ENCODE assay signal across 17 cellular contexts in genomic region chr12:109737631-109738030, GRCh38. TPM values are rescaled to one million over a fixed set of nuclear protein-coding genes. Genes with fewer than 3 reads are reported as not detected.
A peak's percentile ranks its signal among the peaks of the same experiment; 100 is the strongest.
DNase-seq lines count a peak whose midpoint lies in the region; ATAC-seq, FAIRE-seq and TF ChIP-seq lines count a peak whose summit lies in the region.
"Had no signal": no experiment of that assay in that cellular context is flagged by ENCODE, and none has a peak within 500 bp of the region (broad histone marks: within the 10 kb centered on the region; RNA-seq: fewer than 3 reads in every experiment).

No MANE protein-coding gene starts in this region.

- no peaks in the 10 kb centered on the region for H3K9me2 ChIP-seq in MM.1S (replicated peaks; ENCODE audit: insufficient read depth, low read length)

- H3K36me3 ChIP-seq in body of pancreas (replicated peaks in 1 of 2; ENCODE audit: insufficient read depth in 1 of 2, low read depth in 2 of 2) (no peaks in the 10 kb centered on the region), HepG2 (replicated peaks in 1 of 2; ENCODE audit: control insufficient read depth in 1 of 2, insufficient read depth in 2 of 2, low read length in 2 of 2) (no peaks in the 10 kb centered on the region; a peak in 1 of 5 replicates), aorta (ENCODE audit: control insufficient read depth in 1 of 2, insufficient read depth in 2 of 2, low read length in 1 of 2) (no peaks in the 10 kb centered on the region), MM.1S (replicated peaks; ENCODE audit: insufficient read depth, low read length) (no peaks in the 10 kb centered on the region)
- H3K36me3 ChIP-seq: gastrocnemius medialis had no signal

- no peak overlapping the region for H3K4me3 ChIP-seq in body of pancreas
- H3K4me3 ChIP-seq in HepG2 (replicated peaks in 1 of 3; ENCODE audit: insufficient read depth in 1 of 3, low read depth in 2 of 3, low read length in 3 of 3), result peak overlapping the region in 1 of 3 experiments; percentile 38; a peak in 3 of 6 replicates
- H3K4me3 ChIP-seq in aorta (ENCODE audit: low read length in 2 of 2), result no peak overlapping the region
- no peak overlapping the region for H3K4me3 ChIP-seq in MM.1S (ENCODE audit: low read length)
- H3K4me3 ChIP-seq: gastrocnemius medialis, SK-N-MC had no signal

- H3K4me1 ChIP-seq in body of pancreas, result peaks cover 69% of the 10 kb centered on the region
- H3K4me1 ChIP-seq in HepG2 (ENCODE audit: insufficient read depth, low read length), result peaks cover 90% of the 10 kb centered on the region
- H3K4me1 ChIP-seq in aorta (ENCODE audit: control insufficient read depth in 1 of 2, insufficient read depth in 2 of 2, low read length in 2 of 2), result no peaks in the 10 kb centered on the region
- H3K4me1 ChIP-seq in MM.1S (ENCODE audit: low read length), result no peaks in the 10 kb centered on the region
- H3K4me1 ChIP-seq: gastrocnemius medialis had no signal

- H2AFZ ChIP-seq in HepG2 (ENCODE audit: low read length) (no peak overlapping the region), MM.1S (ENCODE audit: low read length) (no peak overlapping the region)

- peak; percentile 15 for DNase-seq in Right ventricle myocardium superior
- no peak for DNase-seq in left cardiac atrium
- peak; percentile 11 to 30 (median 27) for DNase-seq in body of pancreas
- DNase-seq in HepG2 (ENCODE audit: low spot score), result peak; percentile 70
- peak; percentile 2 to 36 for DNase-seq in aorta
- DNase-seq in GM13976 (ENCODE audit: low spot score), result no peak
- DNase-seq in NCI-H2081 treated with DMSO at 0.1 percent for 48 hours (lab: John Stamatoyannopoulos, UW), result no peak
- no peak for DNase-seq in MM.1S
- DNase-seq: activated CD4-positive, alpha-beta T cell treated with anti-CD3 and anti-CD28 coated beads, Interleukin-2, amount 50 U/mL, for 48 hours; activated T-cell treated with anti-CD3 and anti-CD28 coated beads, Interleukin-2, amount 50 U/mL, for 48 hours; amniotic stem cell; gastrocnemius medialis; NCI-H1105; NCI-H446; stimulated activated naive B cell treated with anti-CD40 and anti-IgM and Interleukin-4, amounts not matched to agents 10 μg/mL and 1 μg/mL and 100 μg/mL, for 72 hours had no signal

- H4K20me1 ChIP-seq in HepG2 (ENCODE audit: insufficient read depth, low read length) (no peaks in the 10 kb centered on the region), MM.1S (ENCODE audit: insufficient read depth, low read length) (no peaks in the 10 kb centered on the region)

- in situ Hi-C loops in HepG2 (cut with HindIII; ENCODE audit: extremely low pct_ligation_motif_present, low pct_unique_long_range_greater_than_20kb) (no loop called here), GM13976 (cut with MboI; ENCODE audit: low sequenced_read_pairs, unreplicated experiment) (no loop called here)

- TF ChIP-seq EP300 in HepG2 (IDR thresholded peaks at IDR 0.05; ENCODE audit: low read depth in 2 of 2, low read length in 2 of 2), result peak in 1 of 2 experiments; percentile 65; a peak in 1 of 4 replicates
- TF ChIP-seq EP300 in HepG2 (CRISPR knock-in tag; IDR thresholded peaks at IDR 0.05; ENCODE audit: borderline replicate concordance), result no peak

- TF ChIP-seq POLR2A in body of pancreas (IDR thresholded peaks at IDR 0.05) (no peak), HepG2 (IDR thresholded peaks at IDR 0.05; ENCODE audit: insufficient read depth in 1 of 2, low read depth in 2 of 2, low read length in 2 of 2) (0 out of 4 replicates have a peak, but pooled peaks of 1 of the 2 experiments have one; percentile 10)

- POLR2A ChIA-PET in HepG2 (lab: Yijun Ruan, JAX), result interaction anchor here (0.7 to 3.1 kb wide), 8 partner anchors 10 to 164 kb away, joined by 3 to 21 read pairs (median 4); partner anchors contain the start of genes FAM222A and MVK

- no peak for ATAC-seq in Right ventricle myocardium superior (ENCODE audit: poor library complexity)
- ATAC-seq in left cardiac atrium, result no peak
- peak; percentile 39 for ATAC-seq in body of pancreas
- ATAC-seq in HepG2, result peak; percentile 55
- no peak for ATAC-seq in aorta (ENCODE audit: low FRiP score)
- ATAC-seq: gastrocnemius medialis; stimulated activated naive B cell treated with anti-CD40 and anti-IgM and Interleukin-4, amounts not matched to agents 10 μg/mL and 1 μg/mL and 100 μg/mL, for 72 hours had no signal

- CTCF ChIA-PET in HepG2 (lab: Yijun Ruan, JAX; ENCODE audit: low intra/inter-chr PET ratio, low total read pairs), result no interaction called here

- H3K27me3 ChIP-seq in body of pancreas (no peaks in the 10 kb centered on the region), HepG2 (ENCODE audit: control insufficient read depth in 1 of 2, insufficient read depth in 2 of 2, low read length in 2 of 2) (no peaks in the 10 kb centered on the region), aorta (ENCODE audit: control insufficient read depth in 1 of 2, insufficient read depth in 2 of 2, low read length in 1 of 2) (no peaks in the 10 kb centered on the region), MM.1S (replicated peaks; ENCODE audit: insufficient read depth, low read length) (no peaks in the 10 kb centered on the region)
- H3K27me3 ChIP-seq: gastrocnemius medialis had no signal

- TF ChIP-seq RAD21 in HepG2 (CRISPR knock-in tag; IDR thresholded peaks at IDR 0.05), result no peak

- peak overlapping the region; percentile 41; the same call in 1 of the 2 replicates for H3K9ac ChIP-seq in HepG2 (ENCODE audit: insufficient read depth, low read depth, low read length)
- no peak overlapping the region for H3K9ac ChIP-seq in MM.1S (ENCODE audit: low read length)

- WGBS in body of pancreas, 2 donors, result 28 to 34% methylated on average over 7 of the region's 7 CpGs
- 2% methylated on average over 7 of the region's 7 CpGs for WGBS in HepG2 (ENCODE audit: low lambda C conversion rate)
- 59 to 64% methylated on average over 7 of the region's 7 CpGs for WGBS in aorta, 2 donors

- FAIRE-seq in HepG2 (lab: Jason Lieb, UNC), result peak; percentile 88
- FAIRE-seq: endothelial cell of umbilical vein had no signal

- TF ChIP-seq CTCF in body of pancreas (IDR thresholded peaks at IDR 0.05), result no peak
- no peak for TF ChIP-seq CTCF in HepG2 (CRISPR knock-in tag; IDR thresholded peaks at IDR 0.05)
- TF ChIP-seq CTCF in GM13976 (IDR thresholded peaks at IDR 0.05; ENCODE audit: borderline replicate concordance, control extremely low read depth, extremely low read depth, insufficient read depth, missing control alignments), result no peak
- no peak for TF ChIP-seq CTCF in MM.1S (IDR thresholded peaks at IDR 0.05; ENCODE audit: low read length)

- no TSS peak for BruUV-seq in HepG2 (replicated peaks; lab: Mats Ljungman, UMichigan)

- H3K27ac ChIP-seq in body of pancreas (peak overlapping the region in 3 of 4 donors; percentile 65 to 70 (median 67)), HepG2 (ENCODE audit: extremely low read length, insufficient read depth, low read length) (peak overlapping the region; percentile 67), aorta (ENCODE audit: low read depth in 1 of 2, low read length in 2 of 2) (no peak overlapping the region), MM.1S (ENCODE audit: low read length) (no peak overlapping the region)
- H3K27ac ChIP-seq: gastrocnemius medialis, SK-N-MC had no signal

- no peaks in the 10 kb centered on the region for H3F3A ChIP-seq in MM.1S (ENCODE audit: insufficient read depth, low read length)

- H3K9me3 ChIP-seq in body of pancreas (no peaks in the 10 kb centered on the region), HepG2 (ENCODE audit: low read length) (no peaks in the 10 kb centered on the region), aorta (ENCODE audit: control insufficient read depth, low read length) (no peaks in the 10 kb centered on the region), MM.1S (replicated peaks; ENCODE audit: insufficient read depth, low read length) (no peaks in the 10 kb centered on the region)
- H3K9me3 ChIP-seq: gastrocnemius medialis had no signal

- H3K4me2 ChIP-seq in HepG2 (ENCODE audit: low read depth, low read length), result peak overlapping the region; percentile 74
- no peak overlapping the region for H3K4me2 ChIP-seq in MM.1S (ENCODE audit: low read depth, low read length)

- intact Hi-C loops in Right ventricle myocardium superior (cut with DNase I) (no loop called here), left cardiac atrium (cut with DNase I) (no loop called here), body of pancreas (cut with DNase I) (no loop called here), HepG2 (cut with micrococcal nuclease; ENCODE audit: unreplicated experiment) (no loop called here), aorta (cut with DNase I) (no loop called here)

- H3K79me2 ChIP-seq in HepG2 (ENCODE audit: insufficient read depth, low read length), result peaks cover 10% of the 10 kb centered on the region
- no peaks in the 10 kb centered on the region for H3K79me2 ChIP-seq in MM.1S (ENCODE audit: low read length)

TF ChIP-seq in HepG2, 621 proteins besides CTCF, POLR2A, EP300 and RAD21 (continues in another document):
- no peak for TF ChIP-seq TOPORS (CRISPR knock-in tag; IDR thresholded peaks at IDR 0.05)
- no peak for TF ChIP-seq TEAD3 (CRISPR knock-in tag; optimal IDR thresholded peaks at IDR 0.05; ENCODE audit: borderline replicate concordance)

RNA-seq across cellular contexts. Expression of gene FAM222A, which starts 24.0 kb away (rescaled TPM):
- total RNA-seq in Right ventricle myocardium superior (25.0 TPM), left cardiac atrium (10 to 100 TPM; 14.5 to 21.8 TPM), body of pancreas (10 to 100 TPM in 1 of 2 donors, 1 to 10 TPM in 1; 8.0 to 16.2 TPM), HepG2 (2016; rRNA removed; fragmentation: Illumina TruSeq; extraction: Trizol) (7.2 and 9.6 TPM in 2 replicates), aorta (under 1 TPM; 0.48 to 0.52 TPM)
- 1.9 and 2.5 TPM in 2 replicates for total RNA-seq in HepG2 (2016; cell fraction: cytosol; rRNA removed; fragmentation: Illumina TruSeq; extraction: Trizol; ENCODE audit: low read depth)
- total RNA-seq in HepG2 (2016; cell fraction: insoluble cytoplasmic fraction; rRNA removed; fragmentation: Illumina TruSeq; extraction: Trizol), result 5.6 and 8.3 TPM in 2 replicates
- total RNA-seq in HepG2 (2016; cell fraction: membrane; rRNA removed; fragmentation: Illumina TruSeq; extraction: Trizol), result 7.5 TPM in 2 replicates
- 7.0 and 7.5 TPM in 2 replicates for total RNA-seq in HepG2 (2016; cell fraction: nucleus; rRNA removed; fragmentation: Illumina TruSeq; extraction: Trizol)
- polyA plus RNA-seq in HepG2 (2011; rRNA removed) (2.7 and 3.7 TPM in 2 replicates), aorta (under 1 TPM; 0.25 to 0.28 TPM)
- 2.0 and 3.0 TPM in 2 replicates for polyA plus RNA-seq in HepG2 (2011; cell fraction: cytosol; rRNA removed)
- polyA plus RNA-seq in HepG2 (2011; cell fraction: nucleus; rRNA removed), result 3.8 and 4.7 TPM in 2 replicates
- 2.5 and 2.9 TPM in 2 replicates for polyA plus RNA-seq in HepG2 (2012)
- 2.5 and 2.6 TPM in 2 replicates for polyA plus RNA-seq in HepG2 (2016; cell fraction: cytosol; fragmentation: Illumina TruSeq; extraction: Trizol; ENCODE audit: low read depth)
- polyA plus RNA-seq in HepG2 (2016; cell fraction: insoluble cytoplasmic fraction; fragmentation: Illumina TruSeq; extraction: Trizol; ENCODE audit: low read depth), result 9.4 and 11.8 TPM in 2 replicates
- 8.4 and 9.5 TPM in 2 replicates for polyA plus RNA-seq in HepG2 (2016; cell fraction: membrane; fragmentation: Illumina TruSeq; extraction: Trizol; ENCODE audit: low read depth)
- 9.3 and 9.9 TPM in 2 replicates for polyA plus RNA-seq in HepG2 (2016; cell fraction: nucleus; fragmentation: Illumina TruSeq; extraction: Trizol; ENCODE audit: insufficient read depth, low read depth)
- polyA minus RNA-seq in HepG2 (2011; rRNA and poly(A)+ RNA removed; ENCODE audit: low replicate concordance), result 2.9 and 8.9 TPM in 2 replicates
- polyA minus RNA-seq in HepG2 (2011; cell fraction: cytosol; rRNA and poly(A)+ RNA removed), result 3.6 and 4.0 TPM in 2 replicates
- polyA minus RNA-seq in HepG2 (2011; cell fraction: nucleus; rRNA and poly(A)+ RNA removed), result 7.9 and 8.2 TPM in 2 replicates

Comparison
In these comparisons a context has a peak if more than half of its experiments do, and no peak if none do; other contexts are left out.
1. DNase-seq: peak in Right ventricle myocardium superior (single experiment), body of pancreas (4 of 4), HepG2 (single experiment) and aorta (2 of 2); none in left cardiac atrium (single experiment), GM13976 (single experiment), NCI-H2081 treated with DMSO at 0.1 percent for 48 hours (single experiment) and MM.1S (single experiment).
2. ATAC-seq: peak in body of pancreas (single experiment) and HepG2 (single experiment); none in Right ventricle myocardium superior (single experiment), left cardiac atrium (0 of 2) and aorta (single experiment).
3. H3K27ac ChIP-seq: peak in body of pancreas (3 of 4) and HepG2 (single experiment); none in aorta (0 of 2) and MM.1S (single experiment).